Comparison of ENCODE assay signal across 22 cellular contexts in genomic region chr17:29256116-29256515, GRCh38. TPM values are rescaled to one million over a fixed set of nuclear protein-coding genes. Genes with fewer than 3 reads are reported as not detected.
DNase-seq lines count a peak whose midpoint lies in the region; ATAC-seq, FAIRE-seq and TF ChIP-seq lines count a peak whose summit lies in the region.
"Had no signal": no experiment of that assay in that cellular context is flagged by ENCODE, and none has a peak within 500 bp of the region (broad histone marks: within the 10 kb centered on the region; RNA-seq: fewer than 3 reads in every experiment).

No MANE protein-coding gene starts in this region.

- WGBS in sigmoid colon, 2 donors, result 75 to 89% methylated on average over 3 of the region's 3 CpGs

- DNase-seq in activated T-cell treated with anti-CD3 and anti-CD28 coated beads, Interleukin-2, amount 50 U/mL, for 24 hours, result no peak
- no peak for DNase-seq in activated T-cell treated with anti-CD3 and anti-CD28 coated beads, Interleukin-2, amount 50 U/mL, for 1 hour
- peak; percentile 76 for DNase-seq in NOMO-1 treated with DMSO at 0.1 percent for 48 hours (lab: John Stamatoyannopoulos, UW; ENCODE audit: unreplicated experiment)
- DNase-seq in endothelial cell of umbilical vein (ENCODE audit: low read depth, low spot score), result peak; percentile 25
- DNase-seq in sigmoid colon, result no peak
- DNase-seq in stimulated activated CD4-positive, alpha-beta T cell treated with anti-CD3 and anti-CD28 coated beads, Interleukin-2, amount 100 ng/mL, for 24 hours, result no peak
- DNase-seq: activated CD8-positive, alpha-beta memory T cell treated with anti-CD3 and anti-CD28 coated beads, Interleukin-2, amount 50 U/mL, for 48 hours; activated naive CD4-positive, alpha-beta T cell treated with Interleukin-2 at 50 U/mL for 16 hours; NCI-H1092; NCI-H2081 treated with DMSO at 0.1 percent for 48 hours; NCI-H524 treated with DMSO at 0.1 percent for 48 hours; stimulated activated naive CD4-positive, alpha-beta T cell treated with Interleukin-2 at 50 U/mL for 16 hours; upper lobe of left lung had no signal

- H3K9me1 ChIP-seq in endothelial cell of umbilical vein (replicated peaks; ENCODE audit: control insufficient read depth, extremely low read depth, insufficient read depth, low read length), result no peaks in the 10 kb centered on the region

- H2AFZ ChIP-seq in endothelial cell of umbilical vein (ENCODE audit: low read depth, low read length), result no peak overlapping the region
- H2AFZ ChIP-seq: hepatocyte had no signal

- CTCF ChIA-PET in endothelial cell of umbilical vein (lab: Charles Lee), result interaction anchor here (1.2 to 4.6 kb wide), 10 partner anchors 10 to 132 kb away, joined by 3 to 41 read pairs (median 8); partner anchors contain the start of gene MYO18A

- no peaks in the 10 kb centered on the region for H3K27me3 ChIP-seq in endothelial cell of umbilical vein (ENCODE audit: control insufficient read depth in 2 of 2, insufficient read depth in 2 of 2, low read length in 2 of 2)
- H3K27me3 ChIP-seq in sigmoid colon, result no peaks in the 10 kb centered on the region
- H3K27me3 ChIP-seq: hepatocyte, upper lobe of left lung had no signal

- POLR2A ChIA-PET in endothelial cell of umbilical vein (lab: Charles Lee), result interaction anchor here (0.6 to 1.3 kb wide), 2 partner anchors 38 to 115 kb away, joined by 3 to 6 read pairs; partner anchors contain the start of gene NUFIP2

- peaks cover 13% of the 10 kb centered on the region for H3K79me2 ChIP-seq in endothelial cell of umbilical vein (ENCODE audit: control insufficient read depth, insufficient read depth, low read length)

- peaks cover 64% of the 10 kb centered on the region for H3K36me3 Mint-ChIP-seq in activated T-cell treated with anti-CD3 and anti-CD28 coated beads, Interleukin-2, amount 50 U/mL, for 24 hours (ENCODE audit: low read depth)

- H3K4me2 ChIP-seq in endothelial cell of umbilical vein (ENCODE audit: insufficient read depth, low read length), result no peak overlapping the region
- H3K4me2 ChIP-seq: hepatocyte had no signal

- H3K4me3 Mint-ChIP-seq in activated T-cell treated with anti-CD3 and anti-CD28 coated beads, Interleukin-2, amount 50 U/mL, for 24 hours, result no peak overlapping the region

- no peak for ATAC-seq in HG03432 (IDR thresholded peaks at IDR 0.05; ENCODE audit: unreplicated experiment)
- no peak for ATAC-seq in HG02938 (IDR thresholded peaks at IDR 0.05; ENCODE audit: unreplicated experiment)
- ATAC-seq: K562, Panc1 had no signal

- H3K4me1 ChIP-seq in endothelial cell of umbilical vein (ENCODE audit: control insufficient read depth, extremely low read depth, insufficient read depth, low read length) (peaks cover 29% of the 10 kb centered on the region), sigmoid colon (peaks cover 0 to 48% (median 43%) of the 10 kb centered on the region in 4 donors)

- TF ChIP-seq CTCF in endothelial cell of umbilical vein (IDR thresholded peaks at IDR 0.05; ENCODE audit: extremely low read depth in 1 of 2, insufficient read depth in 1 of 2, low read depth in 1 of 2, low read length in 2 of 2) (no peak), sigmoid colon (IDR thresholded peaks at IDR 0.05) (no peak)

- intact Hi-C loops in endothelial cell of umbilical vein (cut with micrococcal nuclease) (loop anchor here (5.0 kb wide), 1 partner anchor 36 kb away; the partner anchor contains the start of gene NUFIP2), sigmoid colon (cut with DNase I) (loop anchor here (2.0 kb wide), 1 partner anchor 35 kb away; no protein-coding TSS in a partner anchor)

- FAIRE-seq in endothelial cell of umbilical vein (lab: Jason Lieb, UNC), result no peak
- FAIRE-seq: GM18507, K562, keratinocyte had no signal

- TF ChIP-seq POLR2A in endothelial cell of umbilical vein (IDR thresholded peaks at IDR 0.05; ENCODE audit: low read depth, low read length) (no peak), sigmoid colon (IDR thresholded peaks at IDR 0.05) (no peak)

- no peak overlapping the region for H3K9ac ChIP-seq in endothelial cell of umbilical vein (replicated peaks; ENCODE audit: extremely low read depth, insufficient read depth, low read length)

- no peaks in the 10 kb centered on the region for H3K9me3 Mint-ChIP-seq in activated T-cell treated with anti-CD3 and anti-CD28 coated beads, Interleukin-2, amount 50 U/mL, for 24 hours

- no peaks in the 10 kb centered on the region for H3K9me3 ChIP-seq in endothelial cell of umbilical vein (replicated peaks; ENCODE audit: control insufficient read depth, insufficient read depth, low read length)
- no peaks in the 10 kb centered on the region for H3K9me3 ChIP-seq in sigmoid colon
- H3K9me3 ChIP-seq: upper lobe of left lung had no signal

- H3K36me3 ChIP-seq in endothelial cell of umbilical vein (ENCODE audit: control insufficient read depth in 2 of 2, extremely low read depth in 1 of 2, insufficient read depth in 2 of 2, low read length in 2 of 2) (peaks cover 0 to 6% of the 10 kb centered on the region in 2 experiments), sigmoid colon (peaks cover 0 to 11% (median 0%) of the 10 kb centered on the region in 4 donors)

- H3K4me3 ChIP-seq in endothelial cell of umbilical vein (replicated peaks in 1 of 3; ENCODE audit: insufficient read depth in 1 of 3, low read depth in 1 of 3, low read length in 3 of 3) (no peak overlapping the region), sigmoid colon (no peak overlapping the region)
- H3K4me3 ChIP-seq: hepatocyte, K562, upper lobe of left lung had no signal

- H4K20me1 ChIP-seq in endothelial cell of umbilical vein (replicated peaks; ENCODE audit: control insufficient read depth, extremely low read depth, insufficient read depth, low read length), result peaks cover 9% of the 10 kb centered on the region

- dilution Hi-C loops in endothelial cell of umbilical vein (cut with MboI; ENCODE audit: extremely low pct_ligation_motif_present, low sequenced_read_pairs), result no loop called here

- H3K27ac ChIP-seq in endothelial cell of umbilical vein (ENCODE audit: insufficient read depth, low read depth, low read length), result no peak overlapping the region
- H3K27ac ChIP-seq in sigmoid colon, result peak overlapping the region; percentile 64 to 78 (median 70)
- H3K27ac ChIP-seq: hepatocyte had no signal

- no TSS peak for BruUV-seq in endothelial cell of umbilical vein (replicated peaks; lab: Mats Ljungman, UMichigan)

- H3K27me3 Mint-ChIP-seq in activated T-cell treated with anti-CD3 and anti-CD28 coated beads, Interleukin-2, amount 50 U/mL, for 24 hours, result no peaks in the 10 kb centered on the region

- TF ChIP-seq EP300 in sigmoid colon (IDR thresholded peaks at IDR 0.05), result no peak

- H3K27ac Mint-ChIP-seq in activated T-cell treated with anti-CD3 and anti-CD28 coated beads, Interleukin-2, amount 50 U/mL, for 24 hours, result peak overlapping the region; percentile 53

- peaks cover 46% of the 10 kb centered on the region for H3K4me1 Mint-ChIP-seq in activated T-cell treated with anti-CD3 and anti-CD28 coated beads, Interleukin-2, amount 50 U/mL, for 24 hours (ENCODE audit: low read depth)

TF ChIP-seq in endothelial cell of umbilical vein, 7 proteins besides CTCF, POLR2A, EP300 and RAD21:
- TF ChIP-seq MYC (IDR thresholded peaks at IDR 0.05; ENCODE audit: low read depth, low read length) (no peak), POLR2AphosphoS5 (IDR thresholded peaks at IDR 0.05; ENCODE audit: insufficient read depth, low read depth, low read length) (no peak), EZH2 (IDR thresholded peaks at IDR 0.05; ENCODE audit: borderline replicate concordance, low read depth, low read length, severe bottlenecking) (no peak), GATA2 (IDR thresholded peaks at IDR 0.05; ENCODE audit: insufficient read depth, insufficient read length, low read depth, low read length) (no peak), FOS (IDR thresholded peaks at IDR 0.05; ENCODE audit: borderline replicate concordance, insufficient read depth, low read length) (no peak), JUN (IDR thresholded peaks at IDR 0.05; ENCODE audit: borderline replicate concordance, insufficient read depth, insufficient read length, low read depth) (no peak)
- TF ChIP-seq, protein P1, sequence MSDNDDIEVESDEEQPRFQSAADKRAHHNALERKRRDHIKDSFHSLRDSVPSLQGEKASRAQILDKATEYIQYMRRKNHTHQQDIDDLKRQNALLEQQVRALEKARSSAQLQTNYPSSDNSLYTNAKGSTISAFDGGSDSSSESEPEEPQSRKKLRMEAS (IDR thresholded peaks at IDR 0.05; ENCODE audit: insufficient read depth, insufficient read length), result no peak

RNA-seq across cellular contexts. Expression of gene CRYBA1, which starts 9.5 kb away (rescaled TPM):
- total RNA-seq in endothelial cell of umbilical vein (not detected in 2 replicates), sigmoid colon (not detected)
- polyA plus RNA-seq in endothelial cell of umbilical vein (not detected in 2 replicates), sigmoid colon (not detected)
- not detected in 2 replicates for polyA plus RNA-seq in endothelial cell of umbilical vein (2011; cell fraction: cytosol; rRNA removed)
- polyA plus RNA-seq in endothelial cell of umbilical vein (2011; cell fraction: nucleus; rRNA removed), result not detected in 2 replicates
- not detected in 2 replicates for polyA plus RNA-seq in endothelial cell of umbilical vein (2012)
- polyA minus RNA-seq in endothelial cell of umbilical vein, result not detected in 2 replicates
- not detected for polyA minus RNA-seq in endothelial cell of umbilical vein (2011; cell fraction: cytosol; rRNA and poly(A)+ RNA removed)
- polyA minus RNA-seq in endothelial cell of umbilical vein (2011; cell fraction: nucleus; rRNA and poly(A)+ RNA removed), result not detected in 2 replicates
- total RNA-seq: H4, hepatocyte, K562, upper lobe of left lung had no signal
- polyA plus RNA-seq: AG04450, hepatocyte, K562, keratinocyte had no signal

RNA-seq across cellular contexts. Expression of gene NUFIP2, which starts 37.8 kb away (rescaled TPM):
- total RNA-seq in endothelial cell of umbilical vein (51.1 and 60.7 TPM in 2 replicates), sigmoid colon (10 to 100 TPM; 26.5 to 30.7 (median 27.4) TPM)
- polyA plus RNA-seq in endothelial cell of umbilical vein (27.2 and 38.8 TPM in 2 replicates), sigmoid colon (10 to 100 TPM in 1 of 3 donors, 1 to 10 TPM in 2; 6.6 to 14.1 (median 6.7) TPM)
- polyA plus RNA-seq in endothelial cell of umbilical vein (2011; cell fraction: cytosol; rRNA removed), result 6.8 and 8.1 TPM in 2 replicates
- polyA plus RNA-seq in endothelial cell of umbilical vein (2011; cell fraction: nucleus; rRNA removed), result 15.9 and 18.8 TPM in 2 replicates
- polyA plus RNA-seq in endothelial cell of umbilical vein (2012), result 17.9 and 22.2 TPM in 2 replicates
- polyA minus RNA-seq in endothelial cell of umbilical vein, result 23.6 and 26.6 TPM in 2 replicates
- 40.8 TPM for polyA minus RNA-seq in endothelial cell of umbilical vein (2011; cell fraction: cytosol; rRNA and poly(A)+ RNA removed)
- 28.5 and 67.7 TPM in 2 replicates for polyA minus RNA-seq in endothelial cell of umbilical vein (2011; cell fraction: nucleus; rRNA and poly(A)+ RNA removed)

Comparison
In these comparisons a context has a peak if more than half of its experiments do, and no peak if none do; other contexts are left out.
1. DNase-seq: peak in NOMO-1 treated with DMSO at 0.1 percent for 48 hours (single experiment) and endothelial cell of umbilical vein (single experiment); none in activated T-cell treated with anti-CD3 and anti-CD28 coated beads, Interleukin-2, amount 50 U/mL, for 24 hours (single experiment), activated T-cell treated with anti-CD3 and anti-CD28 coated beads, Interleukin-2, amount 50 U/mL, for 1 hour (single experiment), sigmoid colon (single experiment) and stimulated activated CD4-positive, alpha-beta T cell treated with anti-CD3 and anti-CD28 coated beads, Interleukin-2, amount 100 ng/mL, for 24 hours (0 of 2).